ENCODE assay signal across 14 cellular contexts in genomic region chr3:157074490-157074889, GRCh38.
DNase-seq lines count a peak whose midpoint lies in the region; ATAC-seq and TF ChIP-seq lines count a peak whose summit lies in the region.
"Had no signal": no experiment of that assay in that cellular context is flagged by ENCODE, and none has a peak within 500 bp of the region (broad histone marks: within the 10 kb centered on the region; RNA-seq: fewer than 3 reads in every experiment).

No MANE protein-coding gene starts in this region.

- H3K9me3 ChIP-seq in IMR-90 (ENCODE audit: control insufficient read depth, insufficient read depth, low read length) (no peaks in the 10 kb centered on the region), smooth muscle cell (replicated peaks; ENCODE audit: low read depth) (no peaks in the 10 kb centered on the region)
- H3K9me3 ChIP-seq: SJSA1 had no signal

- H3K27ac ChIP-seq in IMR-90 (ENCODE audit: insufficient read depth, low read length), result no peak overlapping the region
- H3K27ac ChIP-seq in cingulate gyrus (ENCODE audit: low read depth, low read length), result peak overlapping the region; percentile 76
- H3K27ac ChIP-seq in smooth muscle cell (ENCODE audit: low read depth), result peak overlapping the region; percentile 23
- H3K27ac ChIP-seq: SJSA1 had no signal

- no peak overlapping the region for H3K23ac ChIP-seq in IMR-90 (ENCODE audit: low read depth, low read length)

- no peak overlapping the region for H3K56ac ChIP-seq in IMR-90 (ENCODE audit: extremely low read depth, insufficient read depth, low read length)

- no peak for ATAC-seq in IMR-90 (ENCODE audit: low read depth)
- ATAC-seq in HG02623 (IDR thresholded peaks at IDR 0.05; ENCODE audit: unreplicated experiment), result no peak

- H3K4me3 ChIP-seq in IMR-90 (ENCODE audit: insufficient read depth, low read depth, low read length), result no peak overlapping the region
- H3K4me3 ChIP-seq in smooth muscle cell, result no peak overlapping the region
- H3K4me3 ChIP-seq: SJSA1 had no signal

- 100% methylated on average over 1 of the region's 3 CpGs; no CpG with 5 or more reads in 1 of the 2 experiments for WGBS in IMR-90 (ENCODE audit: extremely low coverage in 2 of 2, insufficient read length in 1 of 2), 2 experiments
- WGBS in smooth muscle cell (ENCODE audit: low lambda C conversion rate), result 95% methylated on average over 3 of the region's 3 CpGs

- peak; percentile 33 for DNase-seq in activated CD8-positive, alpha-beta memory T cell treated with anti-CD3 and anti-CD28 coated beads for 24 hours
- no peak for DNase-seq in activated CD8-positive, alpha-beta memory T cell treated with anti-CD3 and anti-CD28 coated beads, Interleukin-2, amount 50 U/mL, for 48 hours
- DNase-seq in IMR-90 (no peak), smooth muscle cell (lab: John Stamatoyannopoulos, UW; ENCODE audit: unreplicated experiment) (no peak), GM13977 (ENCODE audit: low spot score) (no peak)
- no peak for DNase-seq in activated naive CD4-positive, alpha-beta T cell treated with anti-CD3 and anti-CD28 coated beads, Interleukin-2, amount 50 U/mL, for 16 hours
- DNase-seq: GF-D8; KG1; NCI-H1092; NCI-H1436 treated with DMSO at 0.1 percent for 48 hours; NK-92 treated with Interleukin-12 subunit alpha and Interleukin-12 subunit beta, amount 100 ng/mL, for 24 hours had no signal

- no peak overlapping the region for H2AK5ac ChIP-seq in IMR-90 (ENCODE audit: low read depth, low read length)

- no peak overlapping the region for H3K4me2 ChIP-seq in IMR-90 (ENCODE audit: low read depth, low read length)
- H3K4me2 ChIP-seq in smooth muscle cell, result no peak overlapping the region

- H4K20me1 ChIP-seq in IMR-90 (ENCODE audit: insufficient read depth, low read length), result no peaks in the 10 kb centered on the region
- no peaks in the 10 kb centered on the region for H4K20me1 ChIP-seq in smooth muscle cell (ENCODE audit: low read depth)

- no peak overlapping the region for H3K14ac ChIP-seq in IMR-90 (replicated peaks; ENCODE audit: low read depth, low read length)

- H3K4me1 ChIP-seq in IMR-90 (ENCODE audit: control insufficient read depth, insufficient read depth, low read length), result peaks cover 8% of the 10 kb centered on the region
- H3K4me1 ChIP-seq in smooth muscle cell (ENCODE audit: low read depth), result no peaks in the 10 kb centered on the region

- 0 out of 2 replicates have a peak, but pooled peaks cover 4% of the 10 kb centered on the region for H3K9me1 ChIP-seq in IMR-90 (ENCODE audit: insufficient read depth, low read length)

- no peak overlapping the region for H3K4ac ChIP-seq in IMR-90 (ENCODE audit: low read depth, low read length)

- POLR2A ChIA-PET in IMR-90 (lab: Charles Lee; ENCODE audit: unreplicated experiment), result no interaction called here

- no peak overlapping the region for H2BK120ac ChIP-seq in IMR-90 (ENCODE audit: low read depth, low read length)

- no peak overlapping the region; the same call in 1 of the 2 replicates for H4K91ac ChIP-seq in IMR-90 (ENCODE audit: insufficient read depth, low read depth, low read length)

- H3K27me3 ChIP-seq in IMR-90 (ENCODE audit: control insufficient read depth, insufficient read depth, low read length), result no peaks in the 10 kb centered on the region
- H3K27me3 ChIP-seq in smooth muscle cell (ENCODE audit: low read depth), result no peaks in the 10 kb centered on the region
- H3K27me3 ChIP-seq: SJSA1 had no signal

- no peak overlapping the region for H2BK15ac ChIP-seq in IMR-90 (ENCODE audit: low read depth, low read length)

- no peaks in the 10 kb centered on the region for H3K36me3 ChIP-seq in IMR-90 (ENCODE audit: control insufficient read depth, insufficient read depth, low read length)
- no peaks in the 10 kb centered on the region for H3K36me3 ChIP-seq in smooth muscle cell (ENCODE audit: low read depth)
- H3K36me3 ChIP-seq: SJSA1 had no signal

- peak overlapping the region; percentile 29; the same call in 1 of the 2 replicates for H2BK20ac ChIP-seq in IMR-90 (ENCODE audit: low read depth, low read length)

- no peaks in the 10 kb centered on the region for H3K79me1 ChIP-seq in IMR-90 (ENCODE audit: low read depth in 1 of 2, low read length in 2 of 2)

- H2AFZ ChIP-seq in IMR-90 (replicated peaks; ENCODE audit: low read length, poor library complexity) (no peak overlapping the region), smooth muscle cell (ENCODE audit: low read depth) (no peak overlapping the region)

- no peak overlapping the region for H2BK5ac ChIP-seq in IMR-90 (ENCODE audit: low read depth, low read length, poor library complexity, severe bottlenecking)

- TF ChIP-seq CTCF in IMR-90 (conservative IDR thresholded peaks at IDR 0.05; ENCODE audit: low read depth, low read length) (no peak), smooth muscle cell (IDR thresholded peaks at IDR 0.05; ENCODE audit: borderline replicate concordance, insufficient read depth, poor library complexity, severe bottlenecking) (no peak), GM13977 (IDR thresholded peaks at IDR 0.05; ENCODE audit: extremely low read depth, insufficient read depth, missing control alignments) (no peak)

- H3F3A ChIP-seq in smooth muscle cell (ENCODE audit: low read depth), result no peaks in the 10 kb centered on the region

- dilution Hi-C loops in IMR-90 (cut with HindIII; ENCODE audit: low sequenced_read_pairs, unreplicated experiment), result no loop called here

- H3K18ac ChIP-seq in IMR-90 (ENCODE audit: low read depth, low read length), result no peak overlapping the region

- H3K9ac ChIP-seq in IMR-90 (ENCODE audit: low read depth, low read length), result no peak overlapping the region
- H3K9ac ChIP-seq in smooth muscle cell (ENCODE audit: low read depth), result peak overlapping the region; percentile 66

- CTCF ChIA-PET in IMR-90 (lab: Yijun Ruan, JAX), result no interaction called here

- no peaks in the 10 kb centered on the region for H3K79me2 ChIP-seq in smooth muscle cell (ENCODE audit: low read depth)

- no peak overlapping the region for H2AK9ac ChIP-seq in IMR-90 (replicated peaks; ENCODE audit: low read depth, low read length, poor library complexity)

- no peak overlapping the region for H4K8ac ChIP-seq in IMR-90 (ENCODE audit: low read depth in 2 of 2, low read length in 2 of 2)

- no peak overlapping the region for H4K5ac ChIP-seq in IMR-90 (ENCODE audit: low read depth, low read length)

- TF ChIP-seq RAD21 in IMR-90 (IDR thresholded peaks at IDR 0.05; ENCODE audit: low read length), result no peak

- in situ Hi-C loops in IMR-90 (cut with MboI; ENCODE audit: low sequenced_read_pairs), result no loop called here
- in situ Hi-C loops in GM13977 (cut with MboI; ENCODE audit: low pct_unique_long_range_greater_than_20kb, low sequenced_read_pairs, unreplicated experiment), result loop anchor here (10.0 kb wide), 1 partner anchor 390 kb away; no protein-coding TSS in a partner anchor

- no peak for TF ChIP-seq POLR2A in IMR-90 (IDR thresholded peaks at IDR 0.05; ENCODE audit: low read depth, low read length)

- intact Hi-C loops in IMR-90 (cut with micrococcal nuclease), result no loop called here

- BruUV-seq in IMR-90 (replicated peaks; lab: Mats Ljungman, UMichigan), result no TSS peak

TF ChIP-seq in IMR-90, 13 proteins besides CTCF, POLR2A, EP300 and RAD21:
- TF ChIP-seq BHLHE40 (IDR thresholded peaks at IDR 0.05; ENCODE audit: low read depth, low read length) (no peak), SMC3 (IDR thresholded peaks at IDR 0.05; ENCODE audit: low read depth, low read length) (no peak), MXI1 (IDR thresholded peaks at IDR 0.05; ENCODE audit: borderline replicate concordance, low read depth, low read length) (no peak), MAFK (IDR thresholded peaks at IDR 0.05; ENCODE audit: low read depth, low read length) (no peak), ELK1 (IDR thresholded peaks at IDR 0.05; ENCODE audit: borderline replicate concordance, low read depth, low read length) (no peak), CEBPB (IDR thresholded peaks at IDR 0.05; ENCODE audit: low read depth, low read length) (no peak), USF2 (IDR thresholded peaks at IDR 0.05; ENCODE audit: low read depth, low read length) (no peak), RCOR1 (IDR thresholded peaks at IDR 0.05; ENCODE audit: insufficient replicate concordance, low read length) (no peak), RFX5 (IDR thresholded peaks at IDR 0.05; ENCODE audit: low read depth, low read length) (no peak), FOS (IDR thresholded peaks at IDR 0.05; ENCODE audit: low read depth, low read length) (no peak)
